1 cellular context compared by ENCODE assay signal in the genomic region with DNA sequence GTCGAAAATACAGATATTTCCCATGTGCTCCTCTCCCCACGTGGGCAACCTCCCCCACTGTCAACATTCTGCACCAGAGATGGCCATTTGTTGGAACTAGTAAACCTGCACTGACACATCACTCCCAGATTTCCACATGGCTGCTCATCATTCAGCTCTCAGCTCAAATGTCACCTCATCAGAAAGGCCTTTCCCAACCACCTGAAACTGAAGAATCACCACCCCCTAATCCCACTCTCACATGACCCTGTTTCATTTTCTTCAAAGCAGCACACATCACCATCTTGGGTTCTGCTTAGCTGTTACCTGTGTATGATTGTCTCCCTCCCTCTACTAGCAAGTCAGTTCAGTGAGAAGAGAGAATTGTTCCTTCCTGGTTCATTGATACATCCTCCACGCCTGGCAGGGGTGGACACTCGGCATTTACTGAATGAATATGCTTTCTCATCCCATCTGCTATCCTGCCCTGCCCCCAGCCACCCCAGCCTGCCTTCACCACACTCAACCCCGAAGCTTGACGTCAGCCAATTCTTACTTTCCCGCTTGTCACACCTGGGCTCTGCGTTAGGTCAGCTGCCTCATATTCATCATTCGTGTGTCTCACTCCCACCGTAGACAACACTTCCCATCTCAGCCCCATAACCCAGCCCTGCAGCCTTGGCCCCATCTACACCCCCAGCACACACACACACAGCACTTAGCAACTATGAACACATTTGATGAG.
TF ChIP-seq lines count a peak whose summit lies in the region.

No MANE protein-coding gene starts in this region.

TF ChIP-seq in GM12878, 131 proteins besides CTCF, POLR2A, EP300 and RAD21:
- TF ChIP-seq ASH2L (IDR thresholded peaks at IDR 0.05; ENCODE audit: borderline replicate concordance, low read depth) (no peak), YY1 (IDR thresholded peaks at IDR 0.05; ENCODE audit: low read depth, low read length) (0 out of 2 replicates have a peak, but pooled peaks have one; percentile 2), EED (IDR thresholded peaks at IDR 0.05; ENCODE audit: low read depth) (peak; percentile 58; the same call in 1 of the 2 replicates), RUNX3 (IDR thresholded peaks at IDR 0.05; ENCODE audit: low read length) (peak; percentile 64), RCOR1 (conservative IDR thresholded peaks at IDR 0.05; ENCODE audit: low read depth, low read length) (no peak), IKZF1 (conservative IDR thresholded peaks at IDR 0.05) (no peak), WRNIP1 (IDR thresholded peaks at IDR 0.05; ENCODE audit: borderline replicate concordance, low read depth, low read length) (no peak), SMC3 (IDR thresholded peaks at IDR 0.05; ENCODE audit: borderline replicate concordance, low read length) (no peak), ZNF217 (IDR thresholded peaks at IDR 0.05) (no peak)
- TF ChIP-seq, protein P1, sequence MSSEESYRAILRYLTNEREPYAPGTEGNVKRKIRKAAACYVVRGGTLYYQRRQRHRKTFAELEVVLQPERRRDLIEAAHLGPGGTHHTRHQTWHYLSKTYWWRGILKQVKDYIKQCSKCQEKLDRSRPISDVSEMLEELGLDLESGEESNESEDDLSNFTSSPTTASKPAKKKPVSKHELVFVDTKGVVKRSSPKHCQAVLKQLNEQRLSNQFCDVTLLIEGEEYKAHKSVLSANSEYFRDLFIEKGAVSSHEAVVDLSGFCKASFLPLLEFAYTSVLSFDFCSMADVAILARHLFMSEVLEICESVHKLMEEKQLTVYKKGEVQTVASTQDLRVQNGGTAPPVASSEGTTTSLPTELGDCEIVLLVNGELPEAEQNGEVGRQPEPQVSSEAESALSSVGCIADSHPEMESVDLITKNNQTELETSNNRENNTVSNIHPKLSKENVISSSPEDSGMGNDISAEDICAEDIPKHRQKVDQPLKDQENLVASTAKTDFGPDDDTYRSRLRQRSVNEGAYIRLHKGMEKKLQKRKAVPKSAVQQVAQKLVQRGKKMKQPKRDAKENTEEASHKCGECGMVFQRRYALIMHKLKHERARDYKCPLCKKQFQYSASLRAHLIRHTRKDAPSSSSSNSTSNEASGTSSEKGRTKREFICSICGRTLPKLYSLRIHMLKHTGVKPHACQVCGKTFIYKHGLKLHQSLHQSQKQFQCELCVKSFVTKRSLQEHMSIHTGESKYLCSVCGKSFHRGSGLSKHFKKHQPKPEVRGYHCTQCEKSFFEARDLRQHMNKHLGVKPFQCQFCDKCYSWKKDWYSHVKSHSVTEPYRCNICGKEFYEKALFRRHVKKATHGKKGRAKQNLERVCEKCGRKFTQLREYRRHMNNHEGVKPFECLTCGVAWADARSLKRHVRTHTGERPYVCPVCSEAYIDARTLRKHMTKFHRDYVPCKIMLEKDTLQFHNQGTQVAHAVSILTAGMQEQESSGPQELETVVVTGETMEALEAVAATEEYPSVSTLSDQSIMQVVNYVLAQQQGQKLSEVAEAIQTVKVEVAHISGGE (CRISPR knock-in tag; IDR thresholded peaks at IDR 0.05), result no peak
TF ChIP-seq in GM12878: peak in this region for 3.
